Comparison of ENCODE assay signal across 15 cellular contexts in the genomic region with DNA sequence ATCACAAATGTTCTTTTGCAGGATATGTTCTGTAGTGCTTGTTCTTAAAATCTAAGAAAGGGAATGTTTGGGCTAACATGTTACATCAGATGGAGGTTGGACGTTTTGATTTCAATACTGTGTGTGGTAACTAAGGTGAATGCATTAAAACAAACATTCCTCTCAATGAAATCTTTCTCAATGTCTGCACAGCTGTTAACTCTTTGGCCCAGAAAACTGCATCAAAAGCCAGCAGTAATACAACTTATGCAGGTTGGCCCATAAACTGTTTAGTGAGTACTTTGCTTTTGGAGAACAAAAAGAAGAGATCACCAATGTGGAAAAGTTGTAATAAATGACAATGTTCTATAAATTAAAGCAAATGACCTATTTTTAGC. TPM values are rescaled to one million over a fixed set of nuclear protein-coding genes. Genes with fewer than 3 reads are reported as not detected.
DNase-seq lines count a peak whose midpoint lies in the region; ATAC-seq, FAIRE-seq and TF ChIP-seq lines count a peak whose summit lies in the region.
"Had no signal": no experiment of that assay in that cellular context is flagged by ENCODE, and none has a peak within 500 bp of the region (broad histone marks: within the 10 kb centered on the region; RNA-seq: fewer than 3 reads in every experiment).

No MANE protein-coding gene starts in this region.

- peaks cover 0 to 7% of the 10 kb centered on the region in 2 donors for H3K4me1 ChIP-seq in right atrium auricular region
- peaks cover 45% of the 10 kb centered on the region for H3K4me1 ChIP-seq in astrocyte (ENCODE audit: insufficient read depth, low read length)
- peaks cover 5 to 54% (median 9%) of the 10 kb centered on the region in 3 donors for H3K4me1 ChIP-seq in gastroesophageal sphincter
- peaks cover 13% of the 10 kb centered on the region for H3K4me1 ChIP-seq in upper lobe of right lung

- TF ChIP-seq EP300 in gastroesophageal sphincter (IDR thresholded peaks at IDR 0.05), result no peak

- no peak overlapping the region for H3K27ac ChIP-seq in right atrium auricular region
- peak overlapping the region; percentile 89 for H3K27ac ChIP-seq in astrocyte (ENCODE audit: low read depth, low read length)
- H3K27ac ChIP-seq in gastroesophageal sphincter, result peak overlapping the region; percentile 60 to 84 (median 78)
- H3K27ac ChIP-seq in upper lobe of right lung, result peak overlapping the region; percentile 42
- H3K27ac ChIP-seq in caudate nucleus (ENCODE audit: low read depth, low read length), result no peak overlapping the region

- peaks cover 90% of the 10 kb centered on the region for H3K79me2 ChIP-seq in astrocyte (ENCODE audit: insufficient read depth, low read length)

- H3K9me3 Mint-ChIP-seq in astrocyte (ENCODE audit: unreplicated experiment) (no peaks in the 10 kb centered on the region), progenitor cell of endocrine pancreas (ENCODE audit: low read depth) (no peaks in the 10 kb centered on the region)
- peaks cover 4% of the 10 kb centered on the region for H3K9me3 Mint-ChIP-seq in stimulated activated effector memory CD8-positive, alpha-beta T cell treated with anti-CD3 and anti-CD28 coated beads, Interleukin-12 subunit alpha, Interleukin-12 subunit beta, amount 100 ng/mL, for 72 hours
- H3K9me3 Mint-ChIP-seq: central memory CD8-positive, alpha-beta T cell had no signal

- H3K36me3 ChIP-seq in right atrium auricular region (no peaks in the 10 kb centered on the region), astrocyte (ENCODE audit: insufficient read depth, low read length) (peaks cover 15% of the 10 kb centered on the region), gastroesophageal sphincter (no peaks in the 10 kb centered on the region), upper lobe of right lung (no peaks in the 10 kb centered on the region)

- H3K27me3 Mint-ChIP-seq in astrocyte (ENCODE audit: low read depth, unreplicated experiment), result no peaks in the 10 kb centered on the region
- H3K27me3 Mint-ChIP-seq in progenitor cell of endocrine pancreas, result peaks cover 5% of the 10 kb centered on the region

- H3K4me3 Mint-ChIP-seq in astrocyte (ENCODE audit: unreplicated experiment) (peak overlapping the region; percentile 10), progenitor cell of endocrine pancreas (ENCODE audit: low read depth) (no peak overlapping the region)
- H3K4me3 Mint-ChIP-seq in stimulated activated effector memory CD8-positive, alpha-beta T cell treated with anti-CD3 and anti-CD28 coated beads, Interleukin-12 subunit alpha, Interleukin-12 subunit beta, amount 100 ng/mL, for 72 hours, result no peak overlapping the region
- H3K4me3 Mint-ChIP-seq: activated T-cell treated with anti-CD3 and anti-CD28 coated beads, Interleukin-2, amount 50 U/mL, for 72 hours; central memory CD8-positive, alpha-beta T cell; naive thymus-derived CD4-positive, alpha-beta T cell; stimulated activated naive CD8-positive, alpha-beta T cell treated with anti-CD3 and anti-CD28 coated beads, Interleukin-15, Interleukin-2, amounts not matched to agents 100 ng/mL and 50 ng/mL, for 24 hours had no signal

- WGBS in gastroesophageal sphincter (ENCODE audit: low coverage in 1 of 2), 2 donors, result 29 to 33% methylated on average over 1 of the region's 1 CpG

- H3K4me2 ChIP-seq in astrocyte (ENCODE audit: low read length), result peak overlapping the region; percentile 63

- no peak overlapping the region for H2AFZ ChIP-seq in astrocyte (ENCODE audit: low read depth, low read length)

- H3K4me3 ChIP-seq in right atrium auricular region (no peak overlapping the region), astrocyte (ENCODE audit: insufficient read depth, low read depth, low read length) (no peak overlapping the region), gastroesophageal sphincter (no peak overlapping the region), upper lobe of right lung (no peak overlapping the region)

- TF ChIP-seq POLR2A in gastroesophageal sphincter (IDR thresholded peaks at IDR 0.05), result no peak

- H3K27me3 ChIP-seq in right atrium auricular region (no peaks in the 10 kb centered on the region), astrocyte (ENCODE audit: insufficient read depth, low read length) (no peaks in the 10 kb centered on the region), gastroesophageal sphincter (no peaks in the 10 kb centered on the region), upper lobe of right lung (no peaks in the 10 kb centered on the region)

- H3K9me3 ChIP-seq in right atrium auricular region (no peaks in the 10 kb centered on the region), astrocyte (ENCODE audit: insufficient read depth, low read depth, low read length) (no peaks in the 10 kb centered on the region), gastroesophageal sphincter (no peaks in the 10 kb centered on the region), upper lobe of right lung (no peaks in the 10 kb centered on the region)

- intact Hi-C loops in left cardiac atrium (cut with DNase I) (no loop called here), upper lobe of right lung (cut with DNase I) (no loop called here)

- ATAC-seq in left cardiac atrium, result peak; percentile 23 to 74
- ATAC-seq in gastroesophageal sphincter, result peak; percentile 43
- peak; percentile 67 for ATAC-seq in upper lobe of right lung
- ATAC-seq in stimulated activated effector memory CD8-positive, alpha-beta T cell treated with anti-CD3 and anti-CD28 coated beads, Interleukin-12 subunit alpha, Interleukin-12 subunit beta, amount 100 ng/mL, for 72 hours, result no peak
- ATAC-seq: activated CD4-positive, CD25-positive, alpha-beta regulatory T cell treated with anti-CD3 and anti-CD28 coated beads, Interleukin-2, amount 50 U/mL, for 24 hours; activated T-cell treated with anti-CD3 and anti-CD28 coated beads, Interleukin-2, amount 50 U/mL, for 72 hours; naive thymus-derived CD4-positive, alpha-beta T cell had no signal

- peak overlapping the region; percentile 97 for H3K27ac Mint-ChIP-seq in astrocyte (ENCODE audit: unreplicated experiment)
- no peak overlapping the region for H3K27ac Mint-ChIP-seq in stimulated activated effector memory CD8-positive, alpha-beta T cell treated with anti-CD3 and anti-CD28 coated beads, Interleukin-12 subunit alpha, Interleukin-12 subunit beta, amount 100 ng/mL, for 72 hours
- no peak overlapping the region for H3K27ac Mint-ChIP-seq in progenitor cell of endocrine pancreas
- H3K27ac Mint-ChIP-seq: activated T-cell treated with anti-CD3 and anti-CD28 coated beads, Interleukin-2, amount 50 U/mL, for 72 hours; naive thymus-derived CD4-positive, alpha-beta T cell; stimulated activated naive CD8-positive, alpha-beta T cell treated with anti-CD3 and anti-CD28 coated beads, Interleukin-15, Interleukin-2, amounts not matched to agents 100 ng/mL and 50 ng/mL, for 24 hours had no signal

- DNase-seq in left cardiac atrium, result no peak
- DNase-seq in right atrium auricular region (ENCODE audit: low spot score), result no peak
- peak; percentile 62 for DNase-seq in astrocyte (ENCODE audit: low read depth)
- DNase-seq in upper lobe of right lung, result no peak
- no peak for DNase-seq in stimulated activated effector memory CD8-positive, alpha-beta T cell treated with anti-CD3 and anti-CD28 coated beads, Interleukin-12 subunit alpha, Interleukin-12 subunit beta, amount 100 ng/mL, for 72 hours (ENCODE audit: low spot score in 2 of 2)
- no peak for DNase-seq in caudate nucleus (lab: John Stamatoyannopoulos, UW)
- DNase-seq in progenitor cell of endocrine pancreas (ENCODE audit: low spot score, unreplicated experiment), result no peak
- DNase-seq: activated T-cell treated with anti-CD3 and anti-CD28 coated beads, Interleukin-2, amount 50 U/mL, for 72 hours; naive thymus-derived CD4-positive, alpha-beta T cell; NCI-H187; SIG-M5 had no signal

- FAIRE-seq in astrocyte (lab: Jason Lieb, UNC), result no peak

- H3K9ac ChIP-seq in astrocyte (ENCODE audit: low read length), result no peak overlapping the region

- H3K36me3 Mint-ChIP-seq in astrocyte (ENCODE audit: low read depth, unreplicated experiment) (peaks cover 14% of the 10 kb centered on the region), progenitor cell of endocrine pancreas (ENCODE audit: insufficient read depth) (no peaks in the 10 kb centered on the region)
- no peaks in the 10 kb centered on the region for H3K36me3 Mint-ChIP-seq in stimulated activated effector memory CD8-positive, alpha-beta T cell treated with anti-CD3 and anti-CD28 coated beads, Interleukin-12 subunit alpha, Interleukin-12 subunit beta, amount 100 ng/mL, for 72 hours

- H4K20me1 ChIP-seq in astrocyte (ENCODE audit: insufficient read depth, low read length), result peaks cover 12% of the 10 kb centered on the region

- TF ChIP-seq CTCF in right atrium auricular region (IDR thresholded peaks at IDR 0.05) (no peak), astrocyte (IDR thresholded peaks at IDR 0.05; ENCODE audit: insufficient read depth, low read depth, low read length) (no peak), gastroesophageal sphincter (IDR thresholded peaks at IDR 0.05) (no peak), upper lobe of right lung (IDR thresholded peaks at IDR 0.05) (no peak), progenitor cell of endocrine pancreas (IDR thresholded peaks at IDR 0.05; ENCODE audit: unreplicated experiment) (no peak)

- peaks cover 44% of the 10 kb centered on the region for H3K4me1 Mint-ChIP-seq in astrocyte (ENCODE audit: low read depth, unreplicated experiment)
- peaks cover 8% of the 10 kb centered on the region for H3K4me1 Mint-ChIP-seq in stimulated activated effector memory CD8-positive, alpha-beta T cell treated with anti-CD3 and anti-CD28 coated beads, Interleukin-12 subunit alpha, Interleukin-12 subunit beta, amount 100 ng/mL, for 72 hours
- peaks cover 14% of the 10 kb centered on the region for H3K4me1 Mint-ChIP-seq in progenitor cell of endocrine pancreas (ENCODE audit: low read depth)
- H3K4me1 Mint-ChIP-seq: central memory CD8-positive, alpha-beta T cell; naive thymus-derived CD4-positive, alpha-beta T cell had no signal

RNA-seq across cellular contexts. Expression of a gene that starts 18.1 kb away (rescaled TPM):
- total RNA-seq in left cardiac atrium (1 to 10 TPM; 3.4 to 5.3 TPM), right atrium auricular region (1 to 10 TPM; 3.8 to 5.6 TPM), astrocyte (60.1 and 66.5 TPM in 2 replicates), gastroesophageal sphincter (10 to 100 TPM; 15.7 to 28.2 (median 22.8) TPM), upper lobe of right lung (13.6 TPM), progenitor cell of endocrine pancreas (0.46 and 0.75 TPM in 2 replicates)
- total RNA-seq: activated T-cell treated with anti-CD3 and anti-CD28 coated beads, Interleukin-2, amount 50 U/mL, for 72 hours had no signal

Comparison
In these comparisons a context has a peak if more than half of its experiments do, and no peak if none do; other contexts are left out.
1. H3K27ac ChIP-seq: peak in astrocyte (single experiment), gastroesophageal sphincter (4 of 4) and upper lobe of right lung (single experiment); none in right atrium auricular region (0 of 2) and caudate nucleus (single experiment).